1 cellular context compared by ENCODE assay signal in genomic region chr11:119323532-119324033, GRCh38.
TF ChIP-seq lines count a peak whose summit lies in the region.

No MANE protein-coding gene starts in this region.

TF ChIP-seq in K562, 482 proteins besides CTCF, POLR2A, EP300 and RAD21 (continued from another document and continues in another):
- TF ChIP-seq CTCFL (IDR thresholded peaks at IDR 0.05; ENCODE audit: borderline replicate concordance, insufficient read depth, low read depth, low read length, poor library complexity, severe bottlenecking) (peak; percentile 40), RB1 (IDR thresholded peaks at IDR 0.05; ENCODE audit: low read depth) (peak; percentile 67), ARID2 (IDR thresholded peaks at IDR 0.05) (0 out of 2 replicates have a peak, but pooled peaks have one; percentile 16), SMC3 (conservative IDR thresholded peaks at IDR 0.05; ENCODE audit: insufficient read depth, low read depth, low read length) (peak; percentile 56; the same call in 1 of the 2 replicates), KLF16 (IDR thresholded peaks at IDR 0.05) (0 out of 2 replicates have a peak, but pooled peaks have one; percentile 31), GABPB2 (CRISPR knock-in tag; conservative IDR thresholded peaks at IDR 0.05) (no peak), TEAD4 (IDR thresholded peaks at IDR 0.05; ENCODE audit: low read length) (peak; percentile 74), TEAD4 (CRISPR knock-in tag; IDR thresholded peaks at IDR 0.05; ENCODE audit: borderline replicate concordance) (no peak), TSC22D4 (tag; IDR thresholded peaks at IDR 0.05) (no peak), ZNF707 (CRISPR knock-in tag; conservative IDR thresholded peaks at IDR 0.05) (no peak), ZNF609 (CRISPR knock-in tag; IDR thresholded peaks at IDR 0.05; ENCODE audit: borderline replicate concordance) (no peak), SMARCA5 (IDR thresholded peaks at IDR 0.05) (peak; percentile 98), TAL1 (IDR thresholded peaks at IDR 0.05) (no peak), GABPB1 (CRISPR knock-in tag; IDR thresholded peaks at IDR 0.05) (0 out of 2 replicates have a peak, but pooled peaks have one; percentile 42), XRCC5 (IDR thresholded peaks at IDR 0.05; ENCODE audit: low read depth, low read length) (peak; percentile 95), KAT7 (CRISPR knock-in tag; IDR thresholded peaks at IDR 0.05; ENCODE audit: borderline replicate concordance) (peak; percentile 45; the same call in 1 of the 2 replicates), CHD4 (IDR thresholded peaks at IDR 0.05; ENCODE audit: insufficient read depth, insufficient replicate concordance, low read depth, low read length, poor library complexity, severe bottlenecking) (peak; percentile 86), HDAC2 (IDR thresholded peaks at IDR 0.05) (peak; percentile 86), SIX5 (IDR thresholded peaks at IDR 0.05; ENCODE audit: borderline replicate concordance in 1 of 2, insufficient read depth in 1 of 2, low read depth in 1 of 2, low read length in 2 of 2) (no peak), DACH1 (IDR thresholded peaks at IDR 0.05; ENCODE audit: partially characterized antibody) (peak; percentile 19), PREB (CRISPR knock-in tag; IDR thresholded peaks at IDR 0.05) (0 out of 2 replicates have a peak, but pooled peaks have one; percentile 49), XRCC3 (IDR thresholded peaks at IDR 0.05) (no peak), TCF7 (IDR thresholded peaks at IDR 0.05; ENCODE audit: borderline replicate concordance) (no peak), ZBTB33 (CRISPR knock-in tag; IDR thresholded peaks at IDR 0.05) (peak; percentile 36; the same call in 1 of the 2 replicates), MCM7 (IDR thresholded peaks at IDR 0.05) (no peak), ESRRA (IDR thresholded peaks at IDR 0.05; ENCODE audit: borderline replicate concordance, low read depth) (peak; percentile 38; the same call in 1 of the 2 replicates), ZFP30 (CRISPR knock-in tag; IDR thresholded peaks at IDR 0.05; ENCODE audit: borderline replicate concordance) (no peak), KDM1A (IDR thresholded peaks at IDR 0.05) (peak; percentile 89 to 92), ZBTB40 (IDR thresholded peaks at IDR 0.05) (no peak), ZBTB40 (CRISPR knock-in tag; IDR thresholded peaks at IDR 0.05) (no peak), TAF1 (IDR thresholded peaks at IDR 0.05; ENCODE audit: control insufficient read depth, extremely low read depth, insufficient read depth, low read length, severe bottlenecking) (no peak), TBP (optimal IDR thresholded peaks at IDR 0.05; ENCODE audit: low read depth, low read length) (no peak), PHF21A (IDR thresholded peaks at IDR 0.05; ENCODE audit: borderline replicate concordance, low read depth) (0 out of 2 replicates have a peak, but pooled peaks have one; percentile 10), GATAD2B (IDR thresholded peaks at IDR 0.05; ENCODE audit: borderline replicate concordance) (0 out of 2 replicates have a peak, but pooled peaks have one; percentile 32), MAFG (tag; conservative IDR thresholded peaks at IDR 0.05) (peak; percentile 15; the same call in 1 of the 2 replicates), RBM17 (IDR thresholded peaks at IDR 0.05; ENCODE audit: borderline replicate concordance, low read depth, low read length) (no peak), CBX3 (IDR thresholded peaks at IDR 0.05; ENCODE audit: borderline replicate concordance in 1 of 2, low read length in 2 of 2) (peak in 1 of 2 experiments; percentile 89; a peak in 2 of 3 replicates), TEAD1 (CRISPR knock-in tag; IDR thresholded peaks at IDR 0.05) (peak; percentile 58 to 97; a peak in 3 of 4 replicates), NCOR1 (IDR thresholded peaks at IDR 0.05) (peak; percentile 7; the same call in 1 of the 2 replicates), SMAD4 (CRISPR knock-in tag; conservative IDR thresholded peaks at IDR 0.05) (0 out of 2 replicates have a peak, but pooled peaks have one; percentile 5), CC2D1A (IDR thresholded peaks at IDR 0.05) (peak; percentile 71), FOXP1 (CRISPR knock-in tag; IDR thresholded peaks at IDR 0.05) (peak; percentile 27; the same call in 1 of the 2 replicates)
